ENCODE assay signal across 10 cellular contexts in the genomic region with DNA sequence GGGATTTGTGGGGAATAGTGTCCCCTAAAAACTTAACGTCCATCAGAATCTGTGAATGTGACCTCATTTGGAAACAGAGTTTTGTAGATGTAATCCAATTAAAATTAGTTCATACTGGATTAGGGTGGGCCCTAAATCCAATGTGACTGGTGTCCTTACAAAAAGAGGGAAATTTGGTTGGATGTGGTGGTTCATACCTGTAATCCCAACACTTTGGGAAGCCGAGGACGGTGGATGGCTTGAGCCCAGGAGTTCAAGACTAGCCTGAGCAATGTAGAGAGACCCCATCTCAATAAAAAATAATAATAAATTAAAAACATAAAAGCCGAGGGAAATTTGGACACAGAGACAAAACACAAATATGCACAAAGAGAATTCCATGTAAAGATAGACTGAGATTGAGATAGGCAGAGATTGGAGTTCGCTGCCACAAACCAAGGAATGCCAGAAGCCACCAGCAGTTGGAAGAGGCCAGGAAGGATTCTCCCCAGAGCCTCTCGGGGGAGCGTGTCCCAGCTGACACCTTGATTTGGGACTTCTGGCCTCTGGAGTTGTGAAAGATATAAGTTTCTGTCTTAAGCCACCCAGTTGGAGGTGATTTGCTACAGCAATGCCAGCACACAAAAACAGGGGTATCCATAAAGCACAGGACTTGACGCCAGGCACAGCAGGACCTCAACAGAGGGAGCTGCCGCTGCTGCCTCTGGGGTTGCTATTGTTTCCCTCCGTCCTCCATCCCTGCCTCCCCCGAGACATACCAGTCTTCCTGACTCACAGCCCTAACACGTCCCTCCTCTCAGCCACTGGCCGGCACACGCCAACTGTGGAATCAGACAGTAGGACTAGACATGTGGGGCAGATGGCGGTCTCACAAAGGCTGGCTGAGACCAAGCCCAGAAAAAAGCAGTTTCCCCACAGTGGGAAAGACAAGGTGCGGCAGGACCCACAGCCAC.
DNase-seq lines count a peak whose midpoint lies in the region; TF ChIP-seq lines count a peak whose summit lies in the region.
"Had no signal": no experiment of that assay in that cellular context is flagged by ENCODE, and none has a peak within 500 bp of the region (broad histone marks: within the 10 kb centered on the region; RNA-seq: fewer than 3 reads in every experiment).

No MANE protein-coding gene starts in this region.

- H3K4me3 Mint-ChIP-seq in mesothelial cell of epicardium: no peak overlapping the region
- no peak overlapping the region for H3K4me3 Mint-ChIP-seq in activated CD4-positive, alpha-beta memory T cell treated with anti-CD3 and anti-CD28 coated beads, Interleukin-2, amount 10 ng/mL, durations not matched to agents 7 days and 5 days
- H3K4me3 Mint-ChIP-seq: activated T-helper 1 cell treated with anti-CD3 and anti-CD28 coated beads, Interleukin-12 subunit alpha, Interleukin-12 subunit beta, Interleukin-2, Interleukin-4 antibody, amounts not matched to agents 30 ng/mL and 10 ng/mL and 1 ng/mL, durations not matched to agents 14 hours and 24 hours and 36 hours had no signal

- intact Hi-C loops in uterus (cut with DNase I; ENCODE audit: low total_unique reads): no loop called here

- H3K4me3 ChIP-seq in NT2/D1 (ENCODE audit: insufficient read length, low read depth): no peak overlapping the region
- H3K4me3 ChIP-seq in uterus: no peak overlapping the region

- CTCF ChIA-PET in activated CD4-positive, alpha-beta memory T cell treated with anti-CD3 and anti-CD28 coated beads, Interleukin-2, amount 10 ng/mL, durations not matched to agents 7 days and 5 days (lab: Charles Lee): interaction anchor here (1.1 to 1.7 kb wide), 4 partner anchors 11 to 112 kb away, joined by 4 to 6 read pairs (median 5); no protein-coding TSS in a partner anchor

- POLR2A ChIA-PET in activated CD4-positive, alpha-beta memory T cell treated with anti-CD3 and anti-CD28 coated beads, Interleukin-2, amount 10 ng/mL, durations not matched to agents 7 days and 5 days (lab: Charles Lee): interaction anchor here (1.2 kb wide), 1 partner anchor 10 kb away, joined by 3 read pairs; no protein-coding TSS in a partner anchor

- TF ChIP-seq CTCF in mesothelial cell of epicardium (IDR thresholded peaks at IDR 0.05; ENCODE audit: unreplicated experiment) (no peak), uterus (IDR thresholded peaks at IDR 0.05) (peak in 2 of 4 experiments; percentile 11 to 20)

- H3K27me3 Mint-ChIP-seq in mesothelial cell of epicardium (ENCODE audit: low read depth): no peaks in the 10 kb centered on the region
- peaks cover 2% of the 10 kb centered on the region for H3K27me3 Mint-ChIP-seq in activated CD4-positive, alpha-beta memory T cell treated with anti-CD3 and anti-CD28 coated beads, Interleukin-2, amount 10 ng/mL, durations not matched to agents 7 days and 5 days

- H3K27ac ChIP-seq in epithelial cell of prostate (peak overlapping the region; percentile 56), uterus (peak overlapping the region; percentile 86 to 93)

- peak overlapping the region; percentile 89 for H3K27ac Mint-ChIP-seq in mesothelial cell of epicardium
- H3K27ac Mint-ChIP-seq in activated CD4-positive, alpha-beta memory T cell treated with anti-CD3 and anti-CD28 coated beads, Interleukin-2, amount 10 ng/mL, durations not matched to agents 7 days and 5 days: no peak overlapping the region
- H3K27ac Mint-ChIP-seq: activated T-helper 1 cell treated with anti-CD3 and anti-CD28 coated beads, Interleukin-12 subunit alpha, Interleukin-12 subunit beta, Interleukin-2, Interleukin-4 antibody, amounts not matched to agents 30 ng/mL and 10 ng/mL and 1 ng/mL, durations not matched to agents 14 hours and 24 hours and 36 hours had no signal

- DNase-seq in NT2/D1 (ENCODE audit: low read depth, low spot score): no peak
- DNase-seq in epithelial cell of prostate (ENCODE audit: low read depth, low spot score): no peak
- no peak for DNase-seq in mesothelial cell of epicardium (ENCODE audit: low spot score in 2 of 2, unreplicated experiment in 2 of 2)
- DNase-seq in uterus: peak; percentile 83 to 90
- no peak for DNase-seq in LoVo (ENCODE audit: low spot score)
- no peak for DNase-seq in NCI-H1092 (lab: John Stamatoyannopoulos, UW)
- DNase-seq in stimulated activated CD4-positive, alpha-beta T cell treated with anti-CD3 and anti-CD28 coated beads, Interleukin-2, amount 100 ng/mL, for 24 hours: no peak
- no peak for DNase-seq in activated CD4-positive, alpha-beta memory T cell treated with anti-CD3 and anti-CD28 coated beads, Interleukin-2, amount 10 ng/mL, durations not matched to agents 7 days and 5 days
- DNase-seq: NCI-H2171 had no signal

- no peaks in the 10 kb centered on the region for H3K36me3 Mint-ChIP-seq in mesothelial cell of epicardium
- no peaks in the 10 kb centered on the region for H3K36me3 Mint-ChIP-seq in activated CD4-positive, alpha-beta memory T cell treated with anti-CD3 and anti-CD28 coated beads, Interleukin-2, amount 10 ng/mL, durations not matched to agents 7 days and 5 days (ENCODE audit: low read depth)

- H3K9me3 Mint-ChIP-seq in mesothelial cell of epicardium: no peaks in the 10 kb centered on the region
- H3K9me3 Mint-ChIP-seq in activated CD4-positive, alpha-beta memory T cell treated with anti-CD3 and anti-CD28 coated beads, Interleukin-2, amount 10 ng/mL, durations not matched to agents 7 days and 5 days: no peaks in the 10 kb centered on the region
- H3K9me3 Mint-ChIP-seq: activated T-helper 1 cell treated with anti-CD3 and anti-CD28 coated beads, Interleukin-12 subunit alpha, Interleukin-12 subunit beta, Interleukin-2, Interleukin-4 antibody, amounts not matched to agents 30 ng/mL and 10 ng/mL and 1 ng/mL, durations not matched to agents 14 hours and 24 hours and 36 hours had no signal

- H3K36me3 ChIP-seq in NT2/D1 (ENCODE audit: insufficient read depth, insufficient read length, low read length): no peaks in the 10 kb centered on the region
- H3K36me3 ChIP-seq in uterus: no peaks in the 10 kb centered on the region

- peaks cover 18% of the 10 kb centered on the region for H3K4me1 ChIP-seq in NT2/D1 (ENCODE audit: insufficient read depth, insufficient read length)
- H3K4me1 ChIP-seq in uterus: peaks cover 26 to 34% of the 10 kb centered on the region in 2 donors

- H3K9me3 ChIP-seq in NT2/D1 (ENCODE audit: insufficient read depth, low read length): no peaks in the 10 kb centered on the region
- H3K9me3 ChIP-seq in uterus: no peaks in the 10 kb centered on the region

- H3K4me1 Mint-ChIP-seq in mesothelial cell of epicardium: peaks cover 51% of the 10 kb centered on the region
- H3K4me1 Mint-ChIP-seq in activated CD4-positive, alpha-beta memory T cell treated with anti-CD3 and anti-CD28 coated beads, Interleukin-2, amount 10 ng/mL, durations not matched to agents 7 days and 5 days: peaks cover 5% of the 10 kb centered on the region

- TF ChIP-seq POLR2A in uterus (IDR thresholded peaks at IDR 0.05): peak in 1 of 2 donors; percentile 43

- H3K27me3 ChIP-seq in NT2/D1 (ENCODE audit: insufficient read depth, insufficient read length) (no peaks in the 10 kb centered on the region), uterus (no peaks in the 10 kb centered on the region)

- H3K9ac ChIP-seq in NT2/D1 (ENCODE audit: insufficient read length, low read depth): peak overlapping the region; percentile 21

Comparison
In these comparisons a context has a peak if more than half of its experiments do, and no peak if none do; other contexts are left out.
1. DNase-seq: peak in uterus (2 of 2); none in NT2/D1 (single experiment), epithelial cell of prostate (single experiment), mesothelial cell of epicardium (0 of 2), LoVo (single experiment), NCI-H1092 (single experiment), stimulated activated CD4-positive, alpha-beta T cell treated with anti-CD3 and anti-CD28 coated beads, Interleukin-2, amount 100 ng/mL, for 24 hours (0 of 2) and activated CD4-positive, alpha-beta memory T cell treated with anti-CD3 and anti-CD28 coated beads, Interleukin-2, amount 10 ng/mL, durations not matched to agents 7 days and 5 days (single experiment).